8 cellular contexts compared by ENCODE assay signal in genomic region chr2:187541086-187542085, GRCh38. TPM values are rescaled to one million over a fixed set of nuclear protein-coding genes. Genes with fewer than 3 reads are reported as not detected.
DNase-seq lines count a peak whose midpoint lies in the region; ATAC-seq and TF ChIP-seq lines count a peak whose summit lies in the region.

No MANE protein-coding gene starts in this region.

- H4K20me1 ChIP-seq in mammary epithelial cell (ENCODE audit: insufficient read depth, low read length), result no peaks in the 10 kb centered on the region

- no TSS peak for BruUV-seq in mammary epithelial cell (replicated peaks; lab: Mats Ljungman, UMichigan)

- no peaks in the 10 kb centered on the region for H3K36me3 Mint-ChIP-seq in activated T-cell treated with anti-CD3 and anti-CD28 coated beads, Interleukin-2, amount 50 U/mL, for 72 hours (ENCODE audit: insufficient read depth in 2 of 2)

- no peaks in the 10 kb centered on the region for H3K9me3 ChIP-seq in mammary epithelial cell (replicated peaks; ENCODE audit: insufficient read depth, low read length)
- H3K9me3 ChIP-seq in thoracic aorta, result no peaks in the 10 kb centered on the region

- no peak overlapping the region for H3K9ac ChIP-seq in mammary epithelial cell (ENCODE audit: insufficient read depth, low read length)

- 56% methylated on average over 7 of the region's 7 CpGs for WGBS in mammary epithelial cell (ENCODE audit: low coverage, missing lambda C conversion rate)

- H3K4me3 ChIP-seq in mammary epithelial cell (replicated peaks in 1 of 3; ENCODE audit: insufficient read depth in 1 of 3, low read depth in 2 of 3, low read length in 3 of 3) (no peak overlapping the region), thoracic aorta (peak overlapping the region; percentile 4), dorsolateral prefrontal cortex (no peak overlapping the region)

- no peak overlapping the region for H3K4me3 Mint-ChIP-seq in activated T-cell treated with anti-CD3 and anti-CD28 coated beads, Interleukin-2, amount 50 U/mL, for 72 hours

- dilution Hi-C loops in mammary epithelial cell (cut with HindIII; ENCODE audit: low sequenced_read_pairs), result no loop called here

- H3K27ac Mint-ChIP-seq in activated T-cell treated with anti-CD3 and anti-CD28 coated beads, Interleukin-2, amount 50 U/mL, for 72 hours, result no peak overlapping the region

- peak overlapping the region; percentile 20 for H2AFZ ChIP-seq in mammary epithelial cell (ENCODE audit: low read depth, low read length)

- no peaks in the 10 kb centered on the region for H3K36me3 ChIP-seq in mammary epithelial cell (ENCODE audit: insufficient read depth, low read length)
- no peaks in the 10 kb centered on the region for H3K36me3 ChIP-seq in thoracic aorta

- TF ChIP-seq CTCF in mammary epithelial cell (conservative IDR thresholded peaks at IDR 0.05 in 1 of 2, IDR thresholded peaks at IDR 0.05 in 1 of 2; ENCODE audit: extremely low read depth in 1 of 2, insufficient read depth in 1 of 2, low read depth in 1 of 2, low read length in 2 of 2) (no peak), thoracic aorta (IDR thresholded peaks at IDR 0.05) (no peak), dorsolateral prefrontal cortex (IDR thresholded peaks at IDR 0.05 in 54 of 56, conservative IDR thresholded peaks at IDR 0.05 in 2 of 56; ENCODE audit: low read depth in 1 of 56, partially characterized antibody in 56 of 56) (no peak)

- intact Hi-C loops in mammary epithelial cell (cut with micrococcal nuclease) (no loop called here), head of caudate nucleus (cut with DNase I) (no loop called here), dorsolateral prefrontal cortex (cut with DNase I) (no loop called here)

- H3K4me1 ChIP-seq in mammary epithelial cell (ENCODE audit: insufficient read depth, low read length) (peaks cover 11% of the 10 kb centered on the region), thoracic aorta (ENCODE audit: control insufficient read depth in 1 of 2, low read depth in 2 of 2) (peaks cover 16 to 18% of the 10 kb centered on the region in 2 donors)

- H3K9me3 Mint-ChIP-seq in activated T-cell treated with anti-CD3 and anti-CD28 coated beads, Interleukin-2, amount 50 U/mL, for 72 hours, result no peaks in the 10 kb centered on the region

- no peaks in the 10 kb centered on the region for H3K79me2 ChIP-seq in mammary epithelial cell (ENCODE audit: insufficient read depth, low read length)

- peak; percentile 79 for ATAC-seq in thoracic aorta (ENCODE audit: insufficient number of reproducible peaks, low FRiP score, low read depth)
- no peak for ATAC-seq in activated T-cell treated with anti-CD3 and anti-CD28 coated beads, Interleukin-2, amount 50 U/mL, for 72 hours (replicated peaks in 1 of 2)
- no peak for ATAC-seq in GM21529 (IDR thresholded peaks at IDR 0.05; ENCODE audit: unreplicated experiment)

- H3K4me2 ChIP-seq in mammary epithelial cell (ENCODE audit: insufficient read depth, low read depth, low read length), result peak overlapping the region; percentile 12

- no peaks in the 10 kb centered on the region for H3K4me1 Mint-ChIP-seq in activated T-cell treated with anti-CD3 and anti-CD28 coated beads, Interleukin-2, amount 50 U/mL, for 72 hours (ENCODE audit: low read depth)

- CTCF ChIA-PET in mammary epithelial cell (lab: Charles Lee; ENCODE audit: low non-redundant PET), result no interaction called here

- peaks cover 6% of the 10 kb centered on the region for H3K27me3 Mint-ChIP-seq in activated T-cell treated with anti-CD3 and anti-CD28 coated beads, Interleukin-2, amount 50 U/mL, for 72 hours (ENCODE audit: low read depth)

- in situ Hi-C loops in mammary epithelial cell (cut with MboI; ENCODE audit: low sequenced_read_pairs in 2 of 2), result no loop called here

- peak overlapping the region; percentile 11 for H3K27ac ChIP-seq in mammary epithelial cell (ENCODE audit: insufficient read depth, low read depth, low read length)
- peak overlapping the region; percentile 1 to 63 for H3K27ac ChIP-seq in thoracic aorta
- H3K27ac ChIP-seq in dorsolateral prefrontal cortex, result peak overlapping the region in 12 of 59 donors; percentile 1 to 69 (median 39)

- H3K27me3 ChIP-seq in mammary epithelial cell (ENCODE audit: insufficient read depth, low read length) (no peaks in the 10 kb centered on the region), thoracic aorta (replicated peaks; ENCODE audit: insufficient read depth) (peaks cover 4% of the 10 kb centered on the region), dorsolateral prefrontal cortex (no peaks in the 10 kb centered on the region)

- DNase-seq in HS-5 (ENCODE audit: low read depth) (peak; percentile 83), mammary epithelial cell (no peak), left kidney (ENCODE audit: low read depth, low spot score) (peak; percentile 21), thoracic aorta (ENCODE audit: low spot score) (no peak), head of caudate nucleus (no peak), dorsolateral prefrontal cortex (no peak)
- no peak for DNase-seq in activated T-cell treated with anti-CD3 and anti-CD28 coated beads, Interleukin-2, amount 50 U/mL, for 72 hours

RNA-seq across cellular contexts. Expression of gene TFPI, which starts 12.8 kb away (rescaled TPM):
- under 1 TPM in 1 of 2 donors, not detected in 1; 0.33 TPM for total RNA-seq in mammary epithelial cell
- polyA plus RNA-seq in mammary epithelial cell, result 0.50 TPM
- polyA minus RNA-seq in mammary epithelial cell, result not detected
- 10 to 100 TPM; 63.5 to 86.8 TPM for total RNA-seq in thoracic aorta
- total RNA-seq in activated T-cell treated with anti-CD3 and anti-CD28 coated beads, Interleukin-2, amount 50 U/mL, for 72 hours, result under 1 TPM; 0.05 to 0.19 TPM
- 10 to 100 TPM in 6 of 120 experiments, 1 to 10 TPM in 114; 1.0 to 18.1 (median 4.2) TPM for total RNA-seq in dorsolateral prefrontal cortex

Comparison
In these comparisons a context has a peak if more than half of its experiments do, and no peak if none do; other contexts are left out.
1. DNase-seq: peak in HS-5 (single experiment) and left kidney (single experiment); none in mammary epithelial cell (single experiment), thoracic aorta (single experiment), activated T-cell treated with anti-CD3 and anti-CD28 coated beads, Interleukin-2, amount 50 U/mL, for 72 hours (0 of 2), head of caudate nucleus (0 of 42) and dorsolateral prefrontal cortex (0 of 10).